In genomic region chr11:113994077-113994954, GRCh38 we compare ENCODE assay signal across 8 cellular contexts. TPM values are rescaled to one million over a fixed set of nuclear protein-coding genes. Genes with fewer than 3 reads are reported as not detected.
DNase-seq lines count a peak whose midpoint lies in the region; ATAC-seq and TF ChIP-seq lines count a peak whose summit lies in the region.

No MANE protein-coding gene starts in this region.

- peak; percentile 87 for TF ChIP-seq CTCF in OCI-LY3 (IDR thresholded peaks at IDR 0.05; ENCODE audit: low read depth, low read length)
- TF ChIP-seq CTCF in adrenal gland (IDR thresholded peaks at IDR 0.05) = peak; percentile 44 to 73 (median 64)

- H3K27ac ChIP-seq in OCI-LY3 (ENCODE audit: low read length) = no peak overlapping the region
- H3K27ac ChIP-seq in adrenal gland = no peak overlapping the region

- H3K36me3 ChIP-seq in OCI-LY3 (replicated peaks; ENCODE audit: low read depth, low read length) (peaks cover 7% of the 10 kb centered on the region), adrenal gland (replicated peaks in 1 of 2) (no peaks in the 10 kb centered on the region)

- H3K4me3 Mint-ChIP-seq in immature natural killer cell = no peak overlapping the region

- no peak overlapping the region for H3K4me3 ChIP-seq in OCI-LY3 (ENCODE audit: low read length)
- H3K4me3 ChIP-seq in adrenal gland = no peak overlapping the region

- H3K9me3 ChIP-seq in OCI-LY3 (ENCODE audit: insufficient read depth, low read length) = no peaks in the 10 kb centered on the region
- no peaks in the 10 kb centered on the region for H3K9me3 ChIP-seq in adrenal gland (replicated peaks in 1 of 3)

- H3K4me1 ChIP-seq in OCI-LY3 (ENCODE audit: low read length) (peaks cover 24% of the 10 kb centered on the region), adrenal gland (replicated peaks in 1 of 2) (no peaks in the 10 kb centered on the region)

- H4K20me1 ChIP-seq in OCI-LY3 (ENCODE audit: insufficient read depth, low read length) = no peaks in the 10 kb centered on the region

- H3K27me3 Mint-ChIP-seq in immature natural killer cell (ENCODE audit: low read depth in 3 of 3) = peaks cover 3 to 24% (median 3%) of the 10 kb centered on the region in 3 donors

- H3K27ac Mint-ChIP-seq in immature natural killer cell = no peak overlapping the region

- no peak overlapping the region for H3K4me2 ChIP-seq in OCI-LY3 (ENCODE audit: low read length)

- H3K36me3 Mint-ChIP-seq in immature natural killer cell = no peaks in the 10 kb centered on the region

- H3K4me1 Mint-ChIP-seq in immature natural killer cell = no peaks in the 10 kb centered on the region

- TF ChIP-seq POLR2A in adrenal gland (IDR thresholded peaks at IDR 0.05) = no peak

- no peak overlapping the region for H2AFZ ChIP-seq in OCI-LY3 (ENCODE audit: low read depth, low read length)

- 0 out of 2 replicates have a peak, but pooled peaks cover 5% of the 10 kb centered on the region for H3K27me3 ChIP-seq in OCI-LY3 (ENCODE audit: low read depth, low read length)
- no peaks in the 10 kb centered on the region for H3K27me3 ChIP-seq in adrenal gland

- H3K9me3 Mint-ChIP-seq in immature natural killer cell = no peaks in the 10 kb centered on the region

- no peak for ATAC-seq in HG03139 (IDR thresholded peaks at IDR 0.05; ENCODE audit: unreplicated experiment)

- intact Hi-C loops in adrenal gland (cut with DNase I) = no loop called here

- 0 to 6% (median 2%) methylated on average over 5 to 6 of the region's 6 CpGs for WGBS in adrenal gland, 4 donors

- no peak overlapping the region for H3K9ac ChIP-seq in OCI-LY3 (ENCODE audit: low read length)

- H3K79me2 ChIP-seq in OCI-LY3 (ENCODE audit: low read length) = no peaks in the 10 kb centered on the region

- peak; percentile 5 for DNase-seq in NCI-H2107 treated with DMSO at 0.1 percent for 48 hours (lab: John Stamatoyannopoulos, UW; ENCODE audit: unreplicated experiment)
- DNase-seq in NCI-H2107 (lab: John Stamatoyannopoulos, UW) = no peak
- peak in 5 of 7 donors; percentile 11 to 58 (median 27) for DNase-seq in adrenal gland
- DNase-seq in immature natural killer cell = peak; percentile 8 to 31 (median 11)
- DNase-seq in stimulated activated CD4-positive, alpha-beta T cell treated with anti-CD3 and anti-CD28 coated beads, TNF-alpha, amount 100 ng/mL, for 1 hour (ENCODE audit: low read depth in 3 of 3, low spot score in 1 of 3) = peak in 2 of 3 donors; percentile 5 to 27
- DNase-seq in NCI-H187 treated with DMSO at 0.1 percent for 48 hours (lab: John Stamatoyannopoulos, UW) = no peak

RNA-seq across cellular contexts. Expression of gene HTR3A, which starts 19.4 kb away (rescaled TPM):
- 1 to 10 TPM in 1 of 8 donors, under 1 TPM in 2, not detected in 5; 0.13 to 1.1 (median 0.15) TPM for total RNA-seq in adrenal gland
- polyA plus RNA-seq in adrenal gland = under 1 TPM in 2 of 3 donors, not detected in 1; 0.03 to 0.13 TPM
- not detected for polyA plus RNA-seq in immature natural killer cell

Comparison
In these comparisons a context has a peak if more than half of its experiments do, and no peak if none do; other contexts are left out.
1. DNase-seq: peak in NCI-H2107 treated with DMSO at 0.1 percent for 48 hours (single experiment), adrenal gland (5 of 7), immature natural killer cell (3 of 3) and stimulated activated CD4-positive, alpha-beta T cell treated with anti-CD3 and anti-CD28 coated beads, TNF-alpha, amount 100 ng/mL, for 1 hour (2 of 3); none in NCI-H2107 (single experiment) and NCI-H187 treated with DMSO at 0.1 percent for 48 hours (single experiment).